In genomic region chr2:174195253-174195652, GRCh38 we compare ENCODE assay signal across 22 cellular contexts.
"Had no signal": no experiment of that assay in that cellular context is flagged by ENCODE, and none has a peak within 500 bp of the region (broad histone marks: within the 10 kb centered on the region; RNA-seq: fewer than 3 reads in every experiment).

No MANE protein-coding gene starts in this region.

- DNase-seq: activated CD4-positive, alpha-beta T cell treated with anti-CD3 and anti-CD28 coated beads, Interleukin-2, amount 50 U/mL, for 48 hours; activated effector memory CD4-positive, alpha-beta T cell treated with Interleukin-2 at 50 U/mL for 16 hours; amniotic stem cell; central memory CD4-positive, alpha-beta T cell; foreskin keratinocyte; head of caudate nucleus; nephron progenitor cell; occipital lobe; right cardiac atrium; stimulated activated CD4-positive, alpha-beta T cell treated with anti-CD3 and anti-CD28 coated beads, Interleukin-4, amount 100 ng/mL, for 4 hours; stimulated activated CD8-positive, alpha-beta memory T cell treated with anti-CD3 and anti-CD28 coated beads, Interleukin-4, amount 100 ng/mL, for 48 hours; stimulated activated naive CD4-positive, alpha-beta T cell treated with Interleukin-2 at 50 U/mL for 16 hours; T-cell; T-helper 9 cell; trophoblast cell had no signal

- ATAC-seq: activated CD4-positive, CD25-positive, alpha-beta regulatory T cell treated with anti-CD3 and anti-CD28 coated beads, Interleukin-2, amount 50 U/mL, for 24 hours; activated naive CD4-positive, alpha-beta T cell treated with anti-CD3 and anti-CD28 coated beads, Interleukin-2, amount 50 U/mL, for 72 hours; esophagus mucosa; foreskin keratinocyte; right cardiac atrium; T-cell had no signal

- H3K36me3 Mint-ChIP-seq: activated naive CD4-positive, alpha-beta T cell treated with anti-CD3 and anti-CD28 coated beads, Interleukin-2, amount 50 U/mL, for 72 hours; T-cell had no signal

- H3K27me3 Mint-ChIP-seq: brain, progenitor cell of endocrine pancreas, T-cell had no signal

- H3K4me3 Mint-ChIP-seq: brain, nephron progenitor cell, T-cell had no signal

- H3K9me3 Mint-ChIP-seq: activated naive CD4-positive, alpha-beta T cell treated with anti-CD3 and anti-CD28 coated beads, Interleukin-2, amount 50 U/mL, for 72 hours; T-cell had no signal

- H3K27ac Mint-ChIP-seq: activated naive CD4-positive, alpha-beta T cell treated with anti-CD3 and anti-CD28 coated beads, Interleukin-2, amount 50 U/mL, for 72 hours; brain; nephron progenitor cell; progenitor cell of endocrine pancreas; T-cell had no signal

- H3K4me3 ChIP-seq: coronary artery, smooth muscle cell had no signal
